Comparison of ENCODE assay signal across 15 cellular contexts in genomic region chr1:78168306-78168705, GRCh38.
"Had no signal": no experiment of that assay in that cellular context is flagged by ENCODE, and none has a peak within 500 bp of the region (broad histone marks: within the 10 kb centered on the region; RNA-seq: fewer than 3 reads in every experiment).

No MANE protein-coding gene starts in this region.

- DNase-seq: activated CD4-positive, alpha-beta memory T cell treated with anti-CD3 and anti-CD28 coated beads for 36 hours; activated CD4-positive, alpha-beta T cell treated with anti-CD3 and anti-CD28 coated beads for 1 hour; activated gamma-delta T cell; activated T-cell treated with anti-CD3 and anti-CD28 coated beads, Interleukin-2, amount 50 U/mL, for 4 hours; amygdala; dorsolateral prefrontal cortex; esophagus squamous epithelium; islet precursor cell; left lung; retina; tibial artery; uterus had no signal

- ATAC-seq: activated T-cell treated with anti-CD3 and anti-CD28 coated beads, Interleukin-2, amount 50 U/mL, for 4 hours; gastroesophageal sphincter; left lung; stimulated activated memory B cell treated with anti-CD40 and anti-IgM and Interleukin-4, amounts not matched to agents 10 μg/mL and 1 μg/mL and 100 μg/mL, for 72 hours had no signal

- H3K4me3 ChIP-seq: dorsolateral prefrontal cortex, esophagus squamous epithelium, gastroesophageal sphincter, left lung, skin epidermis, tibial artery, uterus had no signal
